15 cellular contexts compared by ENCODE assay signal in genomic region chr17:71632328-71632727, GRCh38.
DNase-seq lines count a peak whose midpoint lies in the region; ATAC-seq lines count a peak whose summit lies in the region.
"Had no signal": no experiment of that assay in that cellular context is flagged by ENCODE, and none has a peak within 500 bp of the region (broad histone marks: within the 10 kb centered on the region; RNA-seq: fewer than 3 reads in every experiment).

No MANE protein-coding gene starts in this region.

- 100% methylated on average over 1 of the region's 2 CpGs; no CpG with 5 or more reads in 1 of the 2 experiments for WGBS in mesodermal cell (ENCODE audit: insufficient coverage in 2 of 2), 2 experiments

- H3K4me3 ChIP-seq in mesodermal cell (ENCODE audit: extremely low read depth, insufficient read depth, low read length, poor library complexity, severe bottlenecking): no peak overlapping the region
- H3K4me3 ChIP-seq: GM12878, K562 had no signal

- peaks cover 42% of the 10 kb centered on the region for H3K4me1 ChIP-seq in mesodermal cell (ENCODE audit: control insufficient read depth, insufficient read depth, low read length, poor library complexity, severe bottlenecking)

- peak overlapping the region; percentile 41 for H3K27ac ChIP-seq in mesodermal cell (ENCODE audit: low read depth, low read length, severe bottlenecking)
- H3K27ac ChIP-seq: WERI-Rb-1 had no signal

- peaks cover 5% of the 10 kb centered on the region for H3K9me3 ChIP-seq in mesodermal cell (ENCODE audit: control insufficient read depth, low read length)

- DNase-seq in DMS153 treated with DMSO at 0.1 percent for 48 hours (lab: John Stamatoyannopoulos, UW; ENCODE audit: unreplicated experiment) (peak; percentile 77), NCI-H146 (lab: John Stamatoyannopoulos, UW) (peak; percentile 88), SW480 (ENCODE audit: low spot score) (peak; percentile 75), Ammon's horn (ENCODE audit: low spot score) (no peak)
- DNase-seq: CD4-positive, CD25-positive, alpha-beta regulatory T cell; naive B cell; stimulated activated naive CD8-positive, alpha-beta T cell treated with anti-CD3 and anti-CD28 coated beads, Interleukin-15, Interleukin-2, amounts not matched to agents 100 U/mL and 50 U/mL, for 24 hours; WERI-Rb-1 had no signal

- ATAC-seq in GM21381 (IDR thresholded peaks at IDR 0.05; ENCODE audit: unreplicated experiment): no peak
- ATAC-seq in GM18511 (IDR thresholded peaks at IDR 0.05; ENCODE audit: unreplicated experiment): no peak
- no peak for ATAC-seq in GM19452 (IDR thresholded peaks at IDR 0.05; ENCODE audit: unreplicated experiment)
- ATAC-seq: GM12878; K562; Panc1; stimulated activated naive CD8-positive, alpha-beta T cell treated with anti-CD3 and anti-CD28 coated beads, Interleukin-15, Interleukin-2, amounts not matched to agents 100 U/mL and 50 U/mL, for 24 hours had no signal

- no peaks in the 10 kb centered on the region for H3K36me3 ChIP-seq in mesodermal cell (ENCODE audit: control insufficient read depth, insufficient read depth, low read length)
- H3K36me3 ChIP-seq: WERI-Rb-1 had no signal
